Comparison of ENCODE assay signal across 7 cellular contexts in genomic region chr3:8963137-8963853, GRCh38. TPM values are rescaled to one million over a fixed set of nuclear protein-coding genes. Genes with fewer than 3 reads are reported as not detected.
DNase-seq lines count a peak whose midpoint lies in the region; ATAC-seq and TF ChIP-seq lines count a peak whose summit lies in the region.

Gene RAD18 (minus strand): TSS chr3:8963472. CDS start chr3:8963385, 87 bp downstream.

- peak within 1 kb of the TSS; percentile 81 for H3K27ac ChIP-seq in hepatocyte

- H3K79me2 ChIP-seq in hepatocyte, result peaks cover 37% of the 10 kb centered on the region

- peak; percentile 69 to 80 for DNase-seq in NCI-H2081 (lab: John Stamatoyannopoulos, UW)
- peak; percentile 91 for DNase-seq in T-helper 9 cell
- peak; percentile 98 for DNase-seq in astrocyte of the hippocampus (ENCODE audit: low read depth, low spot score)
- DNase-seq in hepatocyte (ENCODE audit: low spot score), result peak; percentile 96
- peak; percentile 97 for DNase-seq in retina

- no peaks in the 10 kb centered on the region for H3K9me3 ChIP-seq in hepatocyte (ENCODE audit: low read depth)

- peak within 1 kb of the TSS; percentile 90 for H3K4me2 ChIP-seq in hepatocyte

- no peaks in the 10 kb centered on the region for H4K20me1 ChIP-seq in hepatocyte (ENCODE audit: insufficient read depth, poor library complexity, severe bottlenecking)

- peak within 1 kb of the TSS; percentile 74 for H3K4me3 ChIP-seq in hepatocyte

- 2% methylated on average over 45 of the region's 45 CpGs for WGBS in hepatocyte (ENCODE audit: low lambda C conversion rate, missing lambda C conversion rate)

- no peaks in the 10 kb centered on the region for H3K27me3 ChIP-seq in hepatocyte

- peak within 1 kb of the TSS; percentile 91 for H2AFZ ChIP-seq in hepatocyte

- peaks cover 12% of the 10 kb centered on the region for H3K4me1 ChIP-seq in hepatocyte (ENCODE audit: insufficient read depth)

- ATAC-seq in GM18511 (IDR thresholded peaks at IDR 0.05; ENCODE audit: unreplicated experiment), result peak; percentile 91
- peak; percentile 90 for ATAC-seq in HG02981 (IDR thresholded peaks at IDR 0.05; ENCODE audit: unreplicated experiment)

- H3K36me3 ChIP-seq in hepatocyte (replicated peaks; ENCODE audit: insufficient read depth, low read depth), result no peaks in the 10 kb centered on the region

- no peak for TF ChIP-seq CTCF in hepatocyte (IDR thresholded peaks at IDR 0.05; ENCODE audit: poor library complexity)

- no peaks in the 10 kb centered on the region for H3K9me2 ChIP-seq in hepatocyte (replicated peaks; ENCODE audit: insufficient read depth)

RNA-seq across cellular contexts. Expression of gene RAD18, which starts in this region (rescaled TPM):
- total RNA-seq in hepatocyte, result 6.0 and 6.3 TPM in 2 replicates
- polyA plus RNA-seq in hepatocyte, result 5.3 and 6.5 TPM in 2 replicates

Comparison
In these comparisons a context has a peak if more than half of its experiments do, and no peak if none do; other contexts are left out.
1. Peak in every context shown above with its lines: DNase-seq, ATAC-seq, H3K4me3 ChIP-seq and H3K27ac ChIP-seq.